In the genomic region with DNA sequence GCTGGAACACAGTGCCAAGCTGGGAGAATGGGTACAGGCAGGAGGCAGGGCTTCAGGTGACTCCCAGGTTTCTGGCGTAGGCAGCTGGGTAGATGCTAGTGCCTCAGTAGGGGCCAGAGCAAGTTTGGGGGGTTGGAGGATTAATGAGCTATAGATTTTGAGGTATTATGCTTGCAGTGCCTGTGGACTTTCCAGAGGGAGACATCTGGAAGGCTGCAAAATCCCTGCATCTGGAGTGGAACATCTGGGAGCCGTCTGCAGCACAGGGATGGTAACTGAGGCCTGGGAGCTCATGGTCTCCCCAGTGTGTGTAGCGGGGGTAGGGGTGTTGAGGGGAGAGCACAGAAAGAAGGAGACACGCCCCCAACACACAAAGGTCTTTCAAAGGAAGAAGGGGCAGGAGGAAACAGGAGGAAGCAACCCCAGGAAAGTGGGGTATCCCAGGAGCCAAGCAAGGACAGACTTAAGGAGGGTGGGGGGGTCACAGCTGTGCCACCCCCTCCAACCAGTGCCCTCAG, we compare ENCODE assay signal across 1 cellular context.
TF ChIP-seq lines count a peak whose summit lies in the region.

No MANE protein-coding gene starts in this region.

TF ChIP-seq in HepG2, 621 proteins besides CTCF, POLR2A, EP300 and RAD21 (continued from another document):
- TF ChIP-seq, protein P1, sequence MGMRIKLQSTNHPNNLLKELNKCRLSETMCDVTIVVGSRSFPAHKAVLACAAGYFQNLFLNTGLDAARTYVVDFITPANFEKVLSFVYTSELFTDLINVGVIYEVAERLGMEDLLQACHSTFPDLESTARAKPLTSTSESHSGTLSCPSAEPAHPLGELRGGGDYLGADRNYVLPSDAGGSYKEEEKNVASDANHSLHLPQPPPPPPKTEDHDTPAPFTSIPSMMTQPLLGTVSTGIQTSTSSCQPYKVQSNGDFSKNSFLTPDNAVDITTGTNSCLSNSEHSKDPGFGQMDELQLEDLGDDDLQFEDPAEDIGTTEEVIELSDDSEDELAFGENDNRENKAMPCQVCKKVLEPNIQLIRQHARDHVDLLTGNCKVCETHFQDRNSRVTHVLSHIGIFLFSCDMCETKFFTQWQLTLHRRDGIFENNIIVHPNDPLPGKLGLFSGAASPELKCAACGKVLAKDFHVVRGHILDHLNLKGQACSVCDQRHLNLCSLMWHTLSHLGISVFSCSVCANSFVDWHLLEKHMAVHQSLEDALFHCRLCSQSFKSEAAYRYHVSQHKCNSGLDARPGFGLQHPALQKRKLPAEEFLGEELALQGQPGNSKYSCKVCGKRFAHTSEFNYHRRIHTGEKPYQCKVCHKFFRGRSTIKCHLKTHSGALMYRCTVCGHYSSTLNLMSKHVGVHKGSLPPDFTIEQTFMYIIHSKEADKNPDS (CRISPR knock-in tag; IDR thresholded peaks at IDR 0.05): no peak
- no peak for TF ChIP-seq SOX6 (IDR thresholded peaks at IDR 0.05)
- no peak for TF ChIP-seq SOX6 (CRISPR knock-in tag; IDR thresholded peaks at IDR 0.05)
- no peak for TF ChIP-seq SP140L (CRISPR knock-in tag; IDR thresholded peaks at IDR 0.05; ENCODE audit: borderline replicate concordance)
- no peak for TF ChIP-seq FOXP1 (IDR thresholded peaks at IDR 0.05)
- TF ChIP-seq FOXP1 (CRISPR knock-in tag; IDR thresholded peaks at IDR 0.05): no peak
- no peak for TF ChIP-seq NR2C2 (CRISPR knock-in tag; IDR thresholded peaks at IDR 0.05; ENCODE audit: borderline replicate concordance)
